Comparison of ENCODE assay signal across 25 cellular contexts in the genomic region with DNA sequence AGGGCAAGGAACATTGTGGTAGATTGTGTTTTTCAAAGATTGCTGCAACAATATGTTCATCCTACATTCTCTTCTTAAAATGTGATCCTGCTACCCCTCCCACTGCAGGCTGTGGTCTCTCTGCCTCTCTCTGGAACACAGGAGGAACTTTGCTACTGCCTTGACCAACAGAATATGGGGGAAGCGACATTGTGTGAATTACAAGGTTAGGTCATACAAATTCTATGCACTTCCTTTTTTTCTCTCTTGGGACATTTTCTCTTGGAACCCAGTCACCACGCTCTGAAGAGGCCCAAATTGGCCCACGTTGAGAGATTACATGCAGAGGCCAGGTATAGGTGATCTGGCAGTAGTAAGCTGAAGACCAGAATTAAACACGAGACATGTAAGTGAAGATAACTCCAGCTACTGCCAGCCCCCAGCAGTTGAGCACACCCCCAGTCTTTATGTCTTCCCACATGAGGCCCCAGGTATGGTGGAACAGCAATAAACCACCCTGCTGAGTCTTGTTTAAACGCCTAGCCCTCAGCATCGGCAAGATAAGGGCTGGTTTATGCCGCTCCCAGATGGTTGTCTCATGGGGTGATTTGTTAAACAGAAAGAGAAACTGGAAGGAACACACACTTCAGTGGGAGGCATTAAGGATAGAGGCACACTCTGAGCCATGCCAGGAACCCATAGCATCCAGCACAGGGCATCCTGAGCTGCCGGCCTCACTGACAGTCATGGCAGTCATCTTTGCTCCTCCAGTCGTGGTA. TPM values are rescaled to one million over a fixed set of nuclear protein-coding genes. Genes with fewer than 3 reads are reported as not detected.
A peak's percentile ranks its signal among the peaks of the same experiment; 100 is the strongest.
DNase-seq lines count a peak whose midpoint lies in the region; FAIRE-seq and TF ChIP-seq lines count a peak whose summit lies in the region.
"Had no signal": no experiment of that assay in that cellular context is flagged by ENCODE, and none has a peak within 500 bp of the region (broad histone marks: within the 10 kb centered on the region; RNA-seq: fewer than 3 reads in every experiment).

No MANE protein-coding gene starts in this region.

- H3K4me2 ChIP-seq in Karpas-422 (ENCODE audit: low read depth, low read length, poor library complexity, severe bottlenecking) = peak overlapping the region; percentile 30

- DNase-seq in Karpas-422 (peak; percentile 73), NOMO-1 treated with DMSO at 0.1 percent for 48 hours (lab: John Stamatoyannopoulos, UW; ENCODE audit: unreplicated experiment) (peak; percentile 90), bronchial epithelial cell (ENCODE audit: low read depth) (no peak), KG1 (lab: John Stamatoyannopoulos, UW) (no peak), GM13977 (ENCODE audit: low spot score) (no peak), sigmoid colon (no peak), RKO (ENCODE audit: low spot score) (no peak)
- DNase-seq: activated CD4-positive, alpha-beta T cell treated with anti-CD3 and anti-CD28 coated beads for 48 hours; activated CD8-positive, alpha-beta memory T cell treated with anti-CD3 and anti-CD28 coated beads for 24 hours; activated gamma-delta T cell treated with Interleukin-2 at 50 U/mL for 16 hours; activated T-cell treated with anti-CD3 and anti-CD28 coated beads, Interleukin-2, amount 50 U/mL, for 24 hours; CD4-positive, alpha-beta T cell; DMS 273 treated with DMSO at 0.1 percent for 48 hours; H9; hypothalamus; mesendoderm; naive B cell; NCI-H1048; NCI-H1694 treated with DMSO at 0.1 percent for 48 hours; NCI-H2171 treated with DMSO at 0.1 percent for 48 hours; nucleus accumbens; stimulated activated naive CD4-positive, alpha-beta T cell treated with Interleukin-2 at 50 U/mL for 16 hours; WERI-Rb-1 had no signal

- no peak for TF ChIP-seq CTCF in bronchial epithelial cell (IDR thresholded peaks at IDR 0.05; ENCODE audit: insufficient read depth, low read length, severe bottlenecking)
- no peak for TF ChIP-seq CTCF in GM13977 (IDR thresholded peaks at IDR 0.05; ENCODE audit: extremely low read depth, insufficient read depth, missing control alignments)
- TF ChIP-seq CTCF in sigmoid colon (IDR thresholded peaks at IDR 0.05) = no peak

- no peaks in the 10 kb centered on the region for H3K27me3 ChIP-seq in Karpas-422 (ENCODE audit: low read length)
- H3K27me3 ChIP-seq in bronchial epithelial cell (ENCODE audit: control insufficient read depth, insufficient read depth, low read length) = peaks cover 15% of the 10 kb centered on the region
- no peaks in the 10 kb centered on the region for H3K27me3 ChIP-seq in sigmoid colon

- H3K4me3 ChIP-seq in Karpas-422 (ENCODE audit: low read length) = no peak overlapping the region; the same call in 1 of the 2 replicates
- no peak overlapping the region for H3K4me3 ChIP-seq in bronchial epithelial cell (ENCODE audit: low read depth, low read length)
- no peak overlapping the region for H3K4me3 ChIP-seq in sigmoid colon

- H3K79me2 ChIP-seq in Karpas-422 (ENCODE audit: low read length) = no peaks in the 10 kb centered on the region

- no peaks in the 10 kb centered on the region for H3K9me2 ChIP-seq in Karpas-422 (replicated peaks; ENCODE audit: insufficient read depth, low read length)

- in situ Hi-C loops in GM13977 (cut with MboI; ENCODE audit: low pct_unique_long_range_greater_than_20kb, low sequenced_read_pairs, unreplicated experiment) = no loop called here

- H3K4me1 ChIP-seq in Karpas-422 (ENCODE audit: low read length) = peaks cover 27% of the 10 kb centered on the region
- H3K4me1 ChIP-seq in sigmoid colon = no peaks in the 10 kb centered on the region

- peak; percentile 50 for FAIRE-seq in bronchial epithelial cell (lab: Jason Lieb, UNC)
- FAIRE-seq: astrocyte had no signal

- H3K36me3 ChIP-seq in Karpas-422 (ENCODE audit: insufficient read depth, low read length) (no peaks in the 10 kb centered on the region), bronchial epithelial cell (ENCODE audit: control insufficient read depth, insufficient read depth, low read length) (no peaks in the 10 kb centered on the region), sigmoid colon (no peaks in the 10 kb centered on the region)
- H3K36me3 ChIP-seq: WERI-Rb-1 had no signal

- no peaks in the 10 kb centered on the region for H4K20me1 ChIP-seq in Karpas-422 (ENCODE audit: insufficient read depth, low read depth, low read length)

- H3K9me3 ChIP-seq in Karpas-422 (ENCODE audit: low read length) (no peaks in the 10 kb centered on the region), sigmoid colon (no peaks in the 10 kb centered on the region)

- no peak for TF ChIP-seq EP300 in sigmoid colon (IDR thresholded peaks at IDR 0.05)

- H3K27ac ChIP-seq in Karpas-422 (ENCODE audit: low read length) = no peak overlapping the region
- no peak overlapping the region for H3K27ac ChIP-seq in sigmoid colon
- H3K27ac ChIP-seq: RWPE1, WERI-Rb-1 had no signal

- no peak overlapping the region for H3K9ac ChIP-seq in Karpas-422 (ENCODE audit: low read length)

- no peak for TF ChIP-seq POLR2A in sigmoid colon (IDR thresholded peaks at IDR 0.05)

- WGBS in sigmoid colon, 2 donors = 41 to 65% methylated on average over 9 of the region's 9 CpGs

- intact Hi-C loops in sigmoid colon (cut with DNase I) = no loop called here

- peak overlapping the region; percentile 46; the same call in 1 of the 2 replicates for H2AFZ ChIP-seq in Karpas-422 (ENCODE audit: low read length)

RNA-seq across cellular contexts. Expression of a gene that starts 59.9 kb away (rescaled TPM):
- total RNA-seq in Karpas-422 (2014; rRNA removed; shearing (Covaris generic); ENCODE audit: low replicate concordance) = 80.7 and 147 TPM in 2 replicates
- total RNA-seq in bronchial epithelial cell (2.9 and 3.7 TPM in 2 replicates), sigmoid colon (10 to 100 TPM; 11.1 to 17.8 (median 12.7) TPM)
- polyA plus RNA-seq in sigmoid colon = 10 to 100 TPM; 10.2 to 62.8 (median 35.8) TPM

Comparison
In these comparisons a context has a peak if more than half of its experiments do, and no peak if none do; other contexts are left out.
1. DNase-seq: peak in Karpas-422 (single experiment) and NOMO-1 treated with DMSO at 0.1 percent for 48 hours (single experiment); none in bronchial epithelial cell (single experiment), KG1 (single experiment), GM13977 (single experiment), sigmoid colon (single experiment) and RKO (single experiment).